Comparison of ENCODE assay signal across 8 cellular contexts in genomic region chr6:36302227-36302976, GRCh38.
DNase-seq lines count a peak whose midpoint lies in the region; ATAC-seq and TF ChIP-seq lines count a peak whose summit lies in the region.

No MANE protein-coding gene starts in this region.

- DNase-seq in NCI-H524 (lab: John Stamatoyannopoulos, UW): peak; percentile 69 to 87
- peak; percentile 90 for DNase-seq in activated CD4-positive, CD25-positive, alpha-beta regulatory T cell treated with anti-CD3 and anti-CD28 coated beads, Interleukin-2, amount 50 U/mL, for 72 hours
- peak; percentile 88 for DNase-seq in cerebellar cortex (ENCODE audit: low spot score)
- DNase-seq in left kidney (ENCODE audit: low read depth, low spot score): peak; percentile 96
- DNase-seq in stimulated activated CD4-positive, alpha-beta T cell treated with anti-CD3 and anti-CD28 coated beads, Interleukin-4, amount 100 ng/mL, for 24 hours: peak; percentile 97

- TF ChIP-seq CTCF in GM12874 (IDR thresholded peaks at IDR 0.05; ENCODE audit: insufficient read depth, low read depth, low read length): peak; percentile 94

- ATAC-seq in HG03175 (IDR thresholded peaks at IDR 0.05; ENCODE audit: unreplicated experiment): peak; percentile 84
- ATAC-seq in HG03439 (IDR thresholded peaks at IDR 0.05; ENCODE audit: unreplicated experiment): no peak
